9 cellular contexts compared by ENCODE assay signal in the genomic region with DNA sequence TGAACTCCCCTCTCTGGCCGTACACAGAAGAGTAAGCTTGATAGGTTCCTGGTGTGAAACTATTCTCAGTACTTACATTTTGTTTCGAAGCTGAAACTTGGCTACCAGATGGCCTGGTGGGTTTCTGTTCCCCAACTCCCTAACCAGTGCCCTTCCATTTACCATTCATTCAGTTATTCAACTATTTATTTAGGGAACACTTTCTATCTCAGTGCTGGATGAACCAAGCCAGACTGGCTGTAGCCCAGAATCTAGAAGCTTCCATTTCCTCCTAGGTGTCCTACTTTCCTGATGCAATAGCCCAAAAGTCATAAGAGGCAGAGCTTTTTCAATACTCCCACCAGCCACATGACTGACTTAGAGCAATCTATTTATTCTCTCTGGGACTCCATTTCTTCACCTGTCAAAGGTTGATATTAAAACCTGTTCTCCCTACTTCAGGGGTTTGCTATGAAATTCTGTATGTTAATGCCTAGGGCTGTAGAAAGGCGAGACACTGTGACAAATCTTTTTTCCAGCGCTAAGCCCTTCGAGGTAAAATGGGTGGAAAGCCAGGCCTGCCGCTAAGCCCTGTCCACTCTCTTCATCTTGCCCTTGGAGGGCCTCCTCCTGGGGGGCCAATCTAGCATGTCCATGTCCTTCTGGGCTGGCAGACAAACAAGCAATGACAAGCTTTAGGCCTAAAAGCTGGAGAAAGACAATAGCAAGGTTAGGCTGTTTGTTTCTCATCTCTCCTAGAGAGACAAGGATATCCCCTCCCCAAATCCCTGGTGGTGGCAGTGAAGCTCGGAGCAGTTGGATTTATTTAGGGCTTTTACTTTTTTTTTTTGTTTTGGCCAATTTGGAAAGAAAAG. TPM values are rescaled to one million over a fixed set of nuclear protein-coding genes. Genes with fewer than 3 reads are reported as not detected.
DNase-seq lines count a peak whose midpoint lies in the region; ATAC-seq and TF ChIP-seq lines count a peak whose summit lies in the region.
"Had no signal": no experiment of that assay in that cellular context is flagged by ENCODE, and none has a peak within 500 bp of the region (broad histone marks: within the 10 kb centered on the region; RNA-seq: fewer than 3 reads in every experiment).

No MANE protein-coding gene starts in this region.

- H3K36me3 ChIP-seq in IMR-90 (ENCODE audit: control insufficient read depth, insufficient read depth, low read length) = no peaks in the 10 kb centered on the region

- no peak for TF ChIP-seq POLR2A in IMR-90 (IDR thresholded peaks at IDR 0.05; ENCODE audit: low read depth, low read length)

- no peaks in the 10 kb centered on the region for H3K27me3 ChIP-seq in IMR-90 (ENCODE audit: control insufficient read depth, insufficient read depth, low read length)

- H3K79me1 ChIP-seq in IMR-90 (ENCODE audit: low read depth in 1 of 2, low read length in 2 of 2) = peaks cover 3 to 32% of the 10 kb centered on the region in 2 experiments; a peak in 2 of 4 replicates

- TF ChIP-seq RAD21 in IMR-90 (IDR thresholded peaks at IDR 0.05; ENCODE audit: low read length) = no peak

- dilution Hi-C loops in IMR-90 (cut with HindIII; ENCODE audit: low sequenced_read_pairs, unreplicated experiment) = no loop called here

- H4K91ac ChIP-seq in IMR-90 (ENCODE audit: insufficient read depth, low read depth, low read length) = peak overlapping the region; percentile 95

- H3K23ac ChIP-seq in IMR-90 (ENCODE audit: low read depth, low read length) = peak overlapping the region; percentile 88; the same call in 1 of the 2 replicates

- H2AFZ ChIP-seq in IMR-90 (replicated peaks; ENCODE audit: low read length, poor library complexity) = no peak overlapping the region

- no peaks in the 10 kb centered on the region for H3K36me3 Mint-ChIP-seq in brain

- 100% methylated on average over 2 of the region's 7 CpGs; no CpG with 5 or more reads in 1 of the 2 experiments for WGBS in IMR-90 (ENCODE audit: extremely low coverage in 2 of 2, insufficient read length in 1 of 2), 2 experiments

- H4K20me1 ChIP-seq in IMR-90 (ENCODE audit: insufficient read depth, low read length) = 0 out of 2 replicates have a peak, but pooled peaks cover 3% of the 10 kb centered on the region

- POLR2A ChIA-PET in IMR-90 (lab: Charles Lee; ENCODE audit: unreplicated experiment) = no interaction called here

- H3K18ac ChIP-seq in IMR-90 (ENCODE audit: low read depth, low read length) = peak overlapping the region; percentile 81

- H3K9me3 Mint-ChIP-seq in brain = peaks cover 0 to 3% (median 0%) of the 10 kb centered on the region in 5 experiments

- peaks cover 98% of the 10 kb centered on the region for H3K4me1 Mint-ChIP-seq in brain

- CTCF ChIA-PET in IMR-90 (lab: Yijun Ruan, JAX) = interaction anchor here (0.6 to 2.3 kb wide), 7 partner anchors 8 to 123 kb away, joined by 3 to 12 read pairs (median 4); a partner anchor contains a TSS

- peak overlapping the region; percentile 97 for H2BK120ac ChIP-seq in IMR-90 (ENCODE audit: low read depth, low read length)

- H4K8ac ChIP-seq in IMR-90 (ENCODE audit: low read depth in 2 of 2, low read length in 2 of 2) = peak overlapping the region; percentile 91 to 92; a peak in 3 of 4 replicates

- H3K56ac ChIP-seq in IMR-90 (ENCODE audit: extremely low read depth, insufficient read depth, low read length) = peak overlapping the region; percentile 80

- H3K27ac ChIP-seq in IMR-90 (ENCODE audit: insufficient read depth, low read length) = peak overlapping the region; percentile 70; the same call in 1 of the 2 replicates

- H3K9me3 ChIP-seq in IMR-90 (ENCODE audit: control insufficient read depth, insufficient read depth, low read length) = no peaks in the 10 kb centered on the region

- H3K27me3 Mint-ChIP-seq in brain = peaks cover 3% of the 10 kb centered on the region

- peak overlapping the region; percentile 80 to 87 (median 86) for H3K4me3 Mint-ChIP-seq in brain

- H3K4ac ChIP-seq in IMR-90 (ENCODE audit: low read depth, low read length) = peak overlapping the region; percentile 97

- TF ChIP-seq CTCF in IMR-90 (conservative IDR thresholded peaks at IDR 0.05; ENCODE audit: low read depth, low read length) (no peak), brain (conservative IDR thresholded peaks at IDR 0.05) (no peak), foreskin fibroblast (IDR thresholded peaks at IDR 0.05; ENCODE audit: low read depth, low read length) (no peak)

- no peak overlapping the region for H3K4me3 ChIP-seq in IMR-90 (ENCODE audit: insufficient read depth, low read depth, low read length)
- H3K4me3 ChIP-seq in foreskin fibroblast (ENCODE audit: low read depth in 1 of 2, low read length in 2 of 2) = no peak overlapping the region

- H3K9ac ChIP-seq in IMR-90 (ENCODE audit: low read depth, low read length) = peak overlapping the region; percentile 26

- ATAC-seq in IMR-90 (ENCODE audit: low read depth) (no peak), GM21367 (IDR thresholded peaks at IDR 0.05; ENCODE audit: unreplicated experiment) (no peak)

- H2AK9ac ChIP-seq in IMR-90 (replicated peaks; ENCODE audit: low read depth, low read length, poor library complexity) = peak overlapping the region; percentile 79

- no TSS peak for BruUV-seq in IMR-90 (replicated peaks; lab: Mats Ljungman, UMichigan)

- peak overlapping the region; percentile 94 for H2BK20ac ChIP-seq in IMR-90 (ENCODE audit: low read depth, low read length)

- DNase-seq in G401 (ENCODE audit: low spot score) (peak; percentile 51), IMR-90 (no peak), pons (ENCODE audit: low spot score) (peak; percentile 65), SK-N-DZ (ENCODE audit: low spot score) (no peak), HT-29 (ENCODE audit: low spot score) (no peak), foreskin fibroblast (no peak)
- DNase-seq: stimulated activated CD4-positive, alpha-beta T cell treated with anti-CD3 and anti-CD28 coated beads, Interleukin-12 subunit alpha, Interleukin-12 subunit beta, amount 100 ng/mL, for 4 hours had no signal

- peaks cover 35% of the 10 kb centered on the region for H3K4me1 ChIP-seq in IMR-90 (ENCODE audit: control insufficient read depth, insufficient read depth, low read length)

- in situ Hi-C loops in G401 (cut with HindIII; ENCODE audit: low sequenced_read_pairs) = no loop called here
- in situ Hi-C loops in IMR-90 (cut with MboI; ENCODE audit: low sequenced_read_pairs) = loop anchor here (25.0 kb wide), 1 partner anchor 1749 kb away; a partner anchor contains a TSS

- H4K5ac ChIP-seq in IMR-90 (ENCODE audit: low read depth, low read length) = peak overlapping the region; percentile 70

- intact Hi-C loops in IMR-90 (cut with micrococcal nuclease) = no loop called here

- peak overlapping the region; percentile 96 for H2BK5ac ChIP-seq in IMR-90 (ENCODE audit: low read depth, low read length, poor library complexity, severe bottlenecking)

- H3K9me1 ChIP-seq in IMR-90 (ENCODE audit: insufficient read depth, low read length) = peaks cover 6% of the 10 kb centered on the region

- H3K4me2 ChIP-seq in IMR-90 (ENCODE audit: low read depth, low read length) = no peak overlapping the region

- H2BK15ac ChIP-seq in IMR-90 (ENCODE audit: low read depth, low read length) = peak overlapping the region; percentile 94; the same call in 2 of the 3 replicates

- H3K27ac Mint-ChIP-seq in brain = peak overlapping the region; percentile 97 to 100 (median 99)

- H3K14ac ChIP-seq in IMR-90 (replicated peaks; ENCODE audit: low read depth, low read length) = peak overlapping the region; percentile 86

- peak overlapping the region; percentile 38; the same call in 1 of the 2 replicates for H2AK5ac ChIP-seq in IMR-90 (ENCODE audit: low read depth, low read length)

TF ChIP-seq in IMR-90, 13 proteins besides CTCF, POLR2A, EP300 and RAD21:
- TF ChIP-seq SMC3 (IDR thresholded peaks at IDR 0.05; ENCODE audit: low read depth, low read length) (no peak), MAZ (IDR thresholded peaks at IDR 0.05; ENCODE audit: borderline replicate concordance, low read depth, low read length) (no peak), NFE2L2 (IDR thresholded peaks at IDR 0.05; ENCODE audit: low read depth, low read length) (no peak), CHD1 (IDR thresholded peaks at IDR 0.05; ENCODE audit: low read depth, low read length) (no peak), BHLHE40 (IDR thresholded peaks at IDR 0.05; ENCODE audit: low read depth, low read length) (no peak), CEBPB (IDR thresholded peaks at IDR 0.05; ENCODE audit: low read depth, low read length) (0 out of 2 replicates have a peak, but pooled peaks have one; percentile 20)
- TF ChIP-seq, protein P1, sequence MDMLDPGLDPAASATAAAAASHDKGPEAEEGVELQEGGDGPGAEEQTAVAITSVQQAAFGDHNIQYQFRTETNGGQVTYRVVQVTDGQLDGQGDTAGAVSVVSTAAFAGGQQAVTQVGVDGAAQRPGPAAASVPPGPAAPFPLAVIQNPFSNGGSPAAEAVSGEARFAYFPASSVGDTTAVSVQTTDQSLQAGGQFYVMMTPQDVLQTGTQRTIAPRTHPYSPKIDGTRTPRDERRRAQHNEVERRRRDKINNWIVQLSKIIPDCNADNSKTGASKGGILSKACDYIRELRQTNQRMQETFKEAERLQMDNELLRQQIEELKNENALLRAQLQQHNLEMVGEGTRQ (IDR thresholded peaks at IDR 0.05; ENCODE audit: low read depth, low read length) = no peak

RNA-seq across cellular contexts. Expression of a gene that starts 8.2 kb away (rescaled TPM):
- total RNA-seq in G401 (2014; rRNA removed; shearing (Covaris generic)) = 57.2 and 59.4 TPM in 2 replicates
- 6.3 and 8.9 TPM in 2 replicates for total RNA-seq in IMR-90 (2012; rRNA removed)
- 14.5 and 15.8 TPM in 2 replicates for polyA plus RNA-seq in IMR-90 (2012; rRNA removed)
- polyA plus RNA-seq in IMR-90 (2012; cell fraction: cytosol; rRNA removed) = 13.2 and 35.9 TPM in 2 replicates
- 24.7 and 36.8 TPM in 2 replicates for polyA plus RNA-seq in IMR-90 (2012; cell fraction: nucleus; rRNA removed; ENCODE audit: low replicate concordance)
- polyA plus RNA-seq in brain (ENCODE audit: insufficient read depth, low read depth, low replicate concordance) = 49.8 TPM
- polyA plus RNA-seq in SK-N-DZ (2014; cell fraction: cytosol; rRNA removed) = 18.1 and 20.5 TPM in 2 replicates
- polyA plus RNA-seq in SK-N-DZ (2014; cell fraction: nucleus; rRNA removed) = 10.6 and 12.5 TPM in 2 replicates
- 25.7 and 31.9 TPM in 2 replicates for total RNA-seq in HT-29 (2014; rRNA removed; shearing (Covaris generic))

Comparison
In these comparisons a context has a peak if more than half of its experiments do, and no peak if none do; other contexts are left out.
1. DNase-seq: peak in G401 (single experiment) and pons (single experiment); none in IMR-90 (single experiment), SK-N-DZ (single experiment), HT-29 (single experiment) and foreskin fibroblast (0 of 2).